23 cellular contexts compared by ENCODE assay signal in the genomic region with DNA sequence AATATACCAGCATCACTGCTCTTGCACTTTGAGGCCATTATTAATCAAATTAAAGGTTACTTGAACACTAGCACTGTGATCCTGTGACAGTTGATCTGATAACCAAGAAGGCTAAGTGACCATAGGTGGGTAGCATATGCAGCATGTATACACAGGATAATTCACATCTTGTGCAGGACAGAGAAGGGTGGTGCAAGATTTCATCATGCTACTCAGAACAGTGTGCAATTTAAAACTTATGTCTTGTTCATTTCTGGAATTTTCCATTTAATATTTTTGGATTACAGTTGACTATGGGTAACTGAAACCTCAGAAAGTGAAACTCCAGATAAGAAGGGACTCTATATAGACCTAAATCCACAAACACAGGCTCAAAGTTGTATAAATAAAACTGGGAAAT.
"Had no signal": no experiment of that assay in that cellular context is flagged by ENCODE, and none has a peak within 500 bp of the region (broad histone marks: within the 10 kb centered on the region; RNA-seq: fewer than 3 reads in every experiment).

No MANE protein-coding gene starts in this region.

- H3K9me3 ChIP-seq: ascending aorta, body of pancreas had no signal

- H3K27me3 ChIP-seq: ascending aorta, body of pancreas had no signal

- H3K4me3 ChIP-seq: ascending aorta, body of pancreas had no signal

- H3K36me3 ChIP-seq: ascending aorta had no signal

- ATAC-seq: activated CD4-positive, CD25-positive, alpha-beta regulatory T cell treated with anti-CD3 and anti-CD28 coated beads, Interleukin-2, amount 50 U/mL, for 24 hours; activated CD8-positive, alpha-beta T cell treated with anti-CD3 and anti-CD28 coated beads, Interleukin-2, amount 10 ng/mL, durations not matched to agents 7 days and 5 days; body of pancreas; PC-3 had no signal

- DNase-seq: activated CD4-positive, alpha-beta T cell treated with anti-CD3 and anti-CD28 coated beads for 48 hours; activated CD4-positive, alpha-beta T cell treated with anti-CD3 and anti-CD28 coated beads, Interleukin-2, amount 50 U/mL, for 4 hours; activated CD8-positive, alpha-beta memory T cell treated with anti-CD3 and anti-CD28 coated beads, Interleukin-2, amount 50 U/mL, for 48 hours; activated CD8-positive, alpha-beta T cell treated with anti-CD3 and anti-CD28 coated beads, Interleukin-2, amount 10 ng/mL, durations not matched to agents 7 days and 5 days; activated T-cell treated with anti-CD3 and anti-CD28 coated beads, Interleukin-2, amount 50 U/mL, for 1 hour; amniotic stem cell; body of pancreas; central memory CD4-positive, alpha-beta T cell; MV-4-11; NCI-H1092 treated with DMSO at 0.1 percent for 48 hours; NCI-H1417 treated with DMSO at 0.1 percent for 48 hours; NCI-H1694 treated with DMSO at 0.1 percent for 48 hours; NCI-H2029 treated with DMSO at 0.1 percent for 48 hours; NCI-H345; NCI-H510A; NCI-H526 treated with DMSO at 0.1 percent for 48 hours; NCI-H82; NK-92 treated with Interleukin-12 subunit alpha and Interleukin-12 subunit beta, amount 100 ng/mL, for 24 hours; PC-3; SHP77 treated with DMSO at 0.1 percent for 48 hours had no signal

- H3K9ac ChIP-seq: KMS-11 had no signal

- H3K4me1 ChIP-seq: body of pancreas had no signal

- H3K27ac ChIP-seq: ascending aorta, body of pancreas, KMS-11 had no signal

- H3K4me2 ChIP-seq: KMS-11 had no signal
